In the genomic region with DNA sequence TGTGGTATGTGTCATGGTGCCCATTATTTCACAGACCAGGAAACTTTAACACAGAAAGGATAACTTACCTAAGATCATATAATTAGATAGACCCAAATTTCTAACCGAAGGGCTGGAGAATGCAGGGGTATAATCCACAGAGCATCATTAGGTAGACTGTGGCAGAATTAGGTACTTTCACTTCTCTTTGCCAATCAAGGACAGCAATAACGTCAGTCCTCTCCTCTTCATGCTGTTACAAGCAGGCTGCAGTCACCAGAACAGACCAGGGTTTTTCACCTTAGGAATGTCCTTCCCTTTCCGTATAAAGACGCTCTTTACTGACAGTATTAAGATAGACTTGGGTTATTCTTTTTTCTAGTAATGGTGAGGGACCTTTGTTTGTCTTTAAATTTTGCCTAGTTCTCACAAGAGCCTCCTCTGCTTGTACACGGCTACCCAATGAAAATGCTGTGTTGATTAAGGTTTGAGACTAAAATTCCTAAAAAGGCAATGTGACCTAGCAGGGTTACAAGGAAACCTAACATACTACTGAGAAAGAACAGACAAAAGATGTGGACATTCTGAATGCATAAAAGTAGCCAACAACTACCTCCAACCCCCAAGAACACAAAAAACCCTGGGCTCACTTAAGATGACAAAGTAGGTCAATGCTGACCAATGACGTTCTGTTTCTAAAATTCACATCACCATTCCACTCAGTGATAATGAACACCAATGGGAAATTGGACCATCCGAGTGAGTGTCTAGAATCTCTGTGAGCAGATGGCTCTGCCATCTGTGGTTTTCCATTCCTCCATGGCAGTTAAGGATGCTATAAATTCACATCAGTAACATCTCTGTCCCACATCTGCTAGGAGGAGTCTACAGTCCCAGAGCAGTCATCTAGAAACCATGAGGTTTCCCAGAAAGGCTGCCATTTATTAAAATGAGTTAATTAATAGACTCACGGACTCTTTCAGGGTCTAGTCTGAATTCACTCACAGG, we compare ENCODE assay signal across 9 cellular contexts. TPM values are rescaled to one million over a fixed set of nuclear protein-coding genes. Genes with fewer than 3 reads are reported as not detected.
DNase-seq lines count a peak whose midpoint lies in the region; ATAC-seq and TF ChIP-seq lines count a peak whose summit lies in the region.
"Had no signal": no experiment of that assay in that cellular context is flagged by ENCODE, and none has a peak within 500 bp of the region (broad histone marks: within the 10 kb centered on the region; RNA-seq: fewer than 3 reads in every experiment).

No MANE protein-coding gene starts in this region.

- no peak for TF ChIP-seq CTCF in CD8-positive, alpha-beta T cell (IDR thresholded peaks at IDR 0.05)
- TF ChIP-seq CTCF in lower lobe of right lung (IDR thresholded peaks at IDR 0.05) = no peak

- H3K9me3 ChIP-seq in CD8-positive, alpha-beta T cell (ENCODE audit: low read length) = no peaks in the 10 kb centered on the region
- no peaks in the 10 kb centered on the region for H3K9me3 ChIP-seq in adipocyte (ENCODE audit: control insufficient read depth, low read length)
- no peaks in the 10 kb centered on the region for H3K9me3 ChIP-seq in lower lobe of right lung
- H3K9me3 ChIP-seq: neutrophil had no signal

- H3K27me3 Mint-ChIP-seq in CD8-positive, alpha-beta T cell (ENCODE audit: low read depth) = no peaks in the 10 kb centered on the region
- H3K27me3 Mint-ChIP-seq in IgD-negative memory B cell = no peaks in the 10 kb centered on the region

- H3K4me3 ChIP-seq in CD8-positive, alpha-beta T cell (ENCODE audit: low read depth, low read length) = no peak overlapping the region
- H3K4me3 ChIP-seq in adipocyte (ENCODE audit: low read length) (peak overlapping the region; percentile 89), lower lobe of right lung (peak overlapping the region; percentile 79)

- H3K27ac ChIP-seq in CD8-positive, alpha-beta T cell (ENCODE audit: low read depth, low read length) = no peak overlapping the region
- no peak overlapping the region for H3K27ac ChIP-seq in lower lobe of right lung
- H3K27ac ChIP-seq: neutrophil had no signal

- H3K36me3 Mint-ChIP-seq in CD8-positive, alpha-beta T cell = peaks cover 6% of the 10 kb centered on the region
- peaks cover 3% of the 10 kb centered on the region for H3K36me3 Mint-ChIP-seq in IgD-negative memory B cell

- H3K4me1 ChIP-seq in CD8-positive, alpha-beta T cell (ENCODE audit: insufficient read depth, low read length) = peaks cover 27% of the 10 kb centered on the region
- peaks cover 28% of the 10 kb centered on the region for H3K4me1 ChIP-seq in adipocyte (ENCODE audit: control insufficient read depth, insufficient read depth, low read length)
- H3K4me1 ChIP-seq in lower lobe of right lung = peaks cover 44% of the 10 kb centered on the region

- CTCF ChIA-PET in CD8-positive, alpha-beta T cell (lab: Charles Lee) = no interaction called here

- POLR2A ChIA-PET in CD8-positive, alpha-beta T cell (lab: Charles Lee) = no interaction called here

- no peaks in the 10 kb centered on the region for H3K36me3 ChIP-seq in CD8-positive, alpha-beta T cell (ENCODE audit: insufficient read depth, low read length)
- H3K36me3 ChIP-seq in adipocyte (ENCODE audit: control insufficient read depth, insufficient read depth, low read length, severe bottlenecking) = no peaks in the 10 kb centered on the region
- no peaks in the 10 kb centered on the region for H3K36me3 ChIP-seq in lower lobe of right lung
- H3K36me3 ChIP-seq: neutrophil had no signal

- H3K9ac ChIP-seq in adipocyte (ENCODE audit: low read length) = peak overlapping the region; percentile 89

- peaks cover 52% of the 10 kb centered on the region for H3K4me1 Mint-ChIP-seq in CD8-positive, alpha-beta T cell (ENCODE audit: low read depth)
- peaks cover 38 to 44% (median 43%) of the 10 kb centered on the region in 3 donors for H3K4me1 Mint-ChIP-seq in IgD-negative memory B cell

- no peaks in the 10 kb centered on the region for H3K27me3 ChIP-seq in CD8-positive, alpha-beta T cell (ENCODE audit: insufficient read depth, low read length)
- H3K27me3 ChIP-seq in adipocyte (replicated peaks; ENCODE audit: control insufficient read depth, insufficient read depth, low read length) (no peaks in the 10 kb centered on the region), lower lobe of right lung (ENCODE audit: low read depth) (no peaks in the 10 kb centered on the region)
- H3K27me3 ChIP-seq: neutrophil had no signal

- H3K4me3 Mint-ChIP-seq in CD8-positive, alpha-beta T cell = peak overlapping the region; percentile 91
- peak overlapping the region; percentile 65 to 98 (median 94) for H3K4me3 Mint-ChIP-seq in IgD-negative memory B cell

- intact Hi-C loops in CD8-positive, alpha-beta T cell (cut with DNase I, micrococcal nuclease) = loop anchor here (5.0 to 10.0 kb wide), 13 partner anchors 123 to 1907 kb away; a partner anchor contains a TSS
- intact Hi-C loops in lower lobe of right lung (cut with DNase I) = no loop called here

- H3K9me3 Mint-ChIP-seq in CD8-positive, alpha-beta T cell = no peaks in the 10 kb centered on the region
- no peaks in the 10 kb centered on the region for H3K9me3 Mint-ChIP-seq in IgD-negative memory B cell

- no peak for DNase-seq in CD8-positive, alpha-beta T cell
- DNase-seq in adipocyte (ENCODE audit: low read depth) = peak; percentile 24
- no peak for DNase-seq in lower lobe of right lung
- DNase-seq in left lobe of liver (ENCODE audit: low spot score) = no peak
- no peak for DNase-seq in NCI-H2081 treated with DMSO at 0.1 percent for 48 hours (lab: John Stamatoyannopoulos, UW)

- ATAC-seq in CD8-positive, alpha-beta T cell = no peak
- ATAC-seq in GM19463 (IDR thresholded peaks at IDR 0.05; ENCODE audit: unreplicated experiment) (peak; percentile 32), lower lobe of right lung (no peak), left lobe of liver (no peak), GM19324 (IDR thresholded peaks at IDR 0.05; ENCODE audit: low FRiP score, unreplicated experiment) (no peak)

- H3K27ac Mint-ChIP-seq in CD8-positive, alpha-beta T cell = peak overlapping the region; percentile 86
- H3K27ac Mint-ChIP-seq in IgD-negative memory B cell = peak overlapping the region; percentile 60 to 98 (median 93)

RNA-seq across cellular contexts. Expression of a gene that starts 2.1 kb away (rescaled TPM):
- total RNA-seq in CD8-positive, alpha-beta T cell = 10 to 100 TPM; 24.4 to 24.8 TPM
- polyA plus RNA-seq in IgD-negative memory B cell = 135 TPM
- total RNA-seq in lower lobe of right lung (167 TPM), left lobe of liver (225 TPM)
